In the genomic region with DNA sequence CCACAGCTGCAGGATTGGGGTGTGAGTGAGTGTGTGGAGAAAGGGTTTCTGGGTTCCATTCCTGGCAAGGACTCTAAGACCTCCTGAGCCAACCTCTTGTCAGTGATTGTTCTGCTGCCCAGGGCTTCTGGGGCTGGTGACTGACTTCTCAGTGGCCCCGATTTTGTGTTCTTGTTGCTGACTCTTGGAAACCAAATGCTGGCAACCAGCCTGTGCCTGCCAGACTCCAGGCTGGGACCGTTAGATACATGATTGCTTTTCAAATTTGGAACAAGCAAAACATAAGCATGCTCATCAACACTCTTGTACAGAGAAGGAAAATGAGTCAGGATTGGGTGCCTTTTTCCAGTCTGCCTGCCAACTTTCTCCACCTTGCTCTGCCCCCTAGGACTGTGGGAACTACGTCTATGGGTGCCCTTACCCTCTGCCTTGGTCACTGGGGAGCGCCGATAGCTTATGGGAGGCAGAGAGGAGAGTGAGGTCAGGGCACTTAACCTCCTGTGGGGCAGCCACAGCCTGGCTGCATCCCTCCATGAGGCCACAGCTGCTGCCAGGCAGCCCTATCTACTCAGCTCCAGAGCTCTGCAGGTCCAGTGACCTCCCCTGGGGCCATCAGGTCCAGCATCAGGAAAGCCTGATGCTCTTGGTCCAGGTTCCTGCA, we compare ENCODE assay signal across 11 cellular contexts. TPM values are rescaled to one million over a fixed set of nuclear protein-coding genes. Genes with fewer than 3 reads are reported as not detected.
DNase-seq lines count a peak whose midpoint lies in the region; ATAC-seq and TF ChIP-seq lines count a peak whose summit lies in the region.
"Had no signal": no experiment of that assay in that cellular context is flagged by ENCODE, and none has a peak within 500 bp of the region (broad histone marks: within the 10 kb centered on the region; RNA-seq: fewer than 3 reads in every experiment).

No MANE protein-coding gene starts in this region.

- DNase-seq in NCI-H146 (lab: John Stamatoyannopoulos, UW), result peak; percentile 38
- DNase-seq in NCI-H146 treated with DMSO at 0.1 percent for 48 hours (lab: John Stamatoyannopoulos, UW; ENCODE audit: unreplicated experiment), result no peak
- peak; percentile 48 for DNase-seq in inferior parietal cortex (ENCODE audit: extremely low spot score)
- peak; percentile 19 for DNase-seq in stomach
- DNase-seq in dedifferentiated amniotic fluid mesenchymal stem cell (ENCODE audit: extremely low spot score), result no peak
- DNase-seq: NCI-H345, WERI-Rb-1 had no signal

- peaks cover 13 to 44% (median 32%) of the 10 kb centered on the region in 4 donors for H3K4me1 ChIP-seq in stomach

- intact Hi-C loops in stomach (cut with DNase I; ENCODE audit: low total_unique reads), result no loop called here

- no peak overlapping the region for H3K4me3 ChIP-seq in stomach

- H3K9me3 ChIP-seq in stomach, result no peaks in the 10 kb centered on the region

- no peaks in the 10 kb centered on the region for H3K27me3 ChIP-seq in stomach

- ATAC-seq in HG03460 (IDR thresholded peaks at IDR 0.05; ENCODE audit: unreplicated experiment) (no peak), GM21515 (IDR thresholded peaks at IDR 0.05; ENCODE audit: unreplicated experiment) (no peak)

- H3K27ac ChIP-seq in angular gyrus (ENCODE audit: low read depth, low read length), result peak overlapping the region; percentile 81
- peak overlapping the region; percentile 23 to 57 (median 56) for H3K27ac ChIP-seq in stomach
- H3K27ac ChIP-seq: 22Rv1, WERI-Rb-1 had no signal

- no peak for TF ChIP-seq CTCF in stomach (IDR thresholded peaks at IDR 0.05)

- no peak for TF ChIP-seq EP300 in stomach (IDR thresholded peaks at IDR 0.05)

- no peaks in the 10 kb centered on the region for H3K36me3 ChIP-seq in stomach
- H3K36me3 ChIP-seq: WERI-Rb-1 had no signal

- TF ChIP-seq POLR2A in stomach (IDR thresholded peaks at IDR 0.05), result no peak

- WGBS in stomach, 5 donors, result 59 to 75% (median 63%) methylated on average over 5 of the region's 5 CpGs

RNA-seq across cellular contexts. Expression of gene EPS8L3, which starts 39.3 kb away (rescaled TPM):
- total RNA-seq in stomach, result 100 to 1,000 TPM in 2 of 5 donors, 10 to 100 TPM in 3; 22.3 to 299 (median 85.8) TPM
- 10 to 100 TPM in 1 of 3 donors, 1 to 10 TPM in 2; 9.5 to 40.9 (median 9.6) TPM for polyA plus RNA-seq in stomach

Comparison
In these comparisons a context has a peak if more than half of its experiments do, and no peak if none do; other contexts are left out.
1. DNase-seq: peak in NCI-H146 (single experiment), inferior parietal cortex (single experiment) and stomach (single experiment); none in NCI-H146 treated with DMSO at 0.1 percent for 48 hours (single experiment) and dedifferentiated amniotic fluid mesenchymal stem cell (single experiment).